8 cellular contexts compared by ENCODE assay signal in genomic region chr2:241391892-241392665, GRCh38. TPM values are rescaled to one million over a fixed set of nuclear protein-coding genes. Genes with fewer than 3 reads are reported as not detected.
DNase-seq lines count a peak whose midpoint lies in the region; ATAC-seq and TF ChIP-seq lines count a peak whose summit lies in the region.

No MANE protein-coding gene starts in this region.

- no peak for DNase-seq in heart left ventricle
- no peak for DNase-seq in cardiac septum (ENCODE audit: low spot score)
- peak in 1 of 3 donors; percentile 59 for DNase-seq in Peyer's patch
- DNase-seq in foreskin fibroblast = peak; percentile 21 to 61
- DNase-seq in spleen = no peak
- no peak for DNase-seq in activated T-cell treated with anti-CD3 and anti-CD28 coated beads for 4 hours
- DNase-seq in NK-92 treated with Interleukin-12 subunit alpha and Interleukin-12 subunit beta, amount 100 ng/mL, for 24 hours (lab: John Stamatoyannopoulos, UW) = no peak
- DNase-seq in stimulated activated CD4-positive, alpha-beta T cell treated with anti-CD3 and anti-CD28 coated beads, Interleukin-4, amount 100 ng/mL, for 24 hours = no peak

- TF ChIP-seq CTCF in heart left ventricle (IDR thresholded peaks at IDR 0.05) (peak in 8 of 12 donors; percentile 14 to 36 (median 28)), Peyer's patch (IDR thresholded peaks at IDR 0.05) (peak in 4 of 6 experiments; percentile 21 to 53 (median 44)), foreskin fibroblast (IDR thresholded peaks at IDR 0.05; ENCODE audit: low read depth, low read length) (peak; percentile 66), spleen (IDR thresholded peaks at IDR 0.05 in 8 of 11, conservative IDR thresholded peaks at IDR 0.05 in 3 of 11) (peak in 6 of 11 experiments; percentile 23 to 46 (median 32))

- WGBS in heart left ventricle, 4 donors = 84% methylated on average over 6 of the region's 6 CpGs
- 64 to 88% (median 81%) methylated on average over 6 of the region's 6 CpGs for WGBS in spleen, 5 donors

- H3K27me3 ChIP-seq in heart left ventricle = no peaks in the 10 kb centered on the region
- H3K27me3 ChIP-seq in Peyer's patch = no peaks in the 10 kb centered on the region
- H3K27me3 ChIP-seq in spleen (replicated peaks in 1 of 7) = no peaks in the 10 kb centered on the region

- peaks cover 0 to 5% (median 0%) of the 10 kb centered on the region in 12 donors for H3K9me3 ChIP-seq in heart left ventricle
- H3K9me3 ChIP-seq in Peyer's patch = no peaks in the 10 kb centered on the region
- no peaks in the 10 kb centered on the region for H3K9me3 ChIP-seq in spleen

- intact Hi-C loops in heart left ventricle (cut with DNase I) = loop anchor here in 2 of 10 donors (5.0 to 10.0 kb wide), 2 partner anchors 35 to 537 kb away; partner anchors contain the start of gene FARP2 (in 1 of the 2)
- intact Hi-C loops in cardiac septum (cut with DNase I) = no loop called here
- intact Hi-C loops in spleen (cut with DNase I; ENCODE audit: low total_unique reads) = no loop called here

- H3K36me3 ChIP-seq in heart left ventricle (peaks cover 0 to 13% (median 3%) of the 10 kb centered on the region in 9 donors), Peyer's patch (no peaks in the 10 kb centered on the region), spleen (peaks cover 0 to 14% (median 0%) of the 10 kb centered on the region in 6 donors)

- H3K27ac ChIP-seq in heart left ventricle (no peak overlapping the region), Peyer's patch (no peak overlapping the region), spleen (no peak overlapping the region)

- H3K4me1 ChIP-seq in heart left ventricle (peaks cover 0 to 16% (median 0%) of the 10 kb centered on the region in 12 donors), Peyer's patch (peaks cover 0 to 16% (median 0%) of the 10 kb centered on the region in 4 donors), spleen (peaks cover 0 to 37% (median 14%) of the 10 kb centered on the region in 6 donors)

- ATAC-seq in heart left ventricle = no peak

- H3K4me3 ChIP-seq in heart left ventricle (no peak overlapping the region), Peyer's patch (no peak overlapping the region), foreskin fibroblast (ENCODE audit: low read depth in 1 of 2, low read length in 2 of 2) (no peak overlapping the region), spleen (no peak overlapping the region)

- TF ChIP-seq POLR2A in heart left ventricle (IDR thresholded peaks at IDR 0.05) (no peak), Peyer's patch (IDR thresholded peaks at IDR 0.05) (no peak), spleen (IDR thresholded peaks at IDR 0.05) (no peak)

RNA-seq across cellular contexts. Expression of gene FARP2, which starts 36.0 kb away (rescaled TPM):
- total RNA-seq in heart left ventricle = 10 to 100 TPM; 17.1 to 31.8 (median 21.9) TPM
- polyA plus RNA-seq in heart left ventricle = 10 to 100 TPM in 1 of 2 donors, 1 to 10 TPM in 1; 7.9 to 11.9 TPM
- 24.4 TPM for total RNA-seq in cardiac septum
- total RNA-seq in Peyer's patch = 100 to 1,000 TPM; 107 to 169 (median 140) TPM
- total RNA-seq in spleen = 10 to 100 TPM; 30.9 to 72.8 (median 61.5) TPM
- polyA plus RNA-seq in spleen = 10 to 100 TPM in 2 of 3 donors, 1 to 10 TPM in 1; 9.1 to 16.5 (median 14.1) TPM

Comparison
In these comparisons a context has a peak if more than half of its experiments do, and no peak if none do; other contexts are left out.
1. DNase-seq: peak in foreskin fibroblast (2 of 2); none in heart left ventricle (0 of 5), cardiac septum (single experiment), spleen (single experiment), activated T-cell treated with anti-CD3 and anti-CD28 coated beads for 4 hours (single experiment), NK-92 treated with Interleukin-12 subunit alpha and Interleukin-12 subunit beta, amount 100 ng/mL, for 24 hours (single experiment) and stimulated activated CD4-positive, alpha-beta T cell treated with anti-CD3 and anti-CD28 coated beads, Interleukin-4, amount 100 ng/mL, for 24 hours (single experiment).
2. Peak in every context shown above with its lines, with median percentiles within 50 percentile points of each other: CTCF ChIP-seq.